In the genomic region with DNA sequence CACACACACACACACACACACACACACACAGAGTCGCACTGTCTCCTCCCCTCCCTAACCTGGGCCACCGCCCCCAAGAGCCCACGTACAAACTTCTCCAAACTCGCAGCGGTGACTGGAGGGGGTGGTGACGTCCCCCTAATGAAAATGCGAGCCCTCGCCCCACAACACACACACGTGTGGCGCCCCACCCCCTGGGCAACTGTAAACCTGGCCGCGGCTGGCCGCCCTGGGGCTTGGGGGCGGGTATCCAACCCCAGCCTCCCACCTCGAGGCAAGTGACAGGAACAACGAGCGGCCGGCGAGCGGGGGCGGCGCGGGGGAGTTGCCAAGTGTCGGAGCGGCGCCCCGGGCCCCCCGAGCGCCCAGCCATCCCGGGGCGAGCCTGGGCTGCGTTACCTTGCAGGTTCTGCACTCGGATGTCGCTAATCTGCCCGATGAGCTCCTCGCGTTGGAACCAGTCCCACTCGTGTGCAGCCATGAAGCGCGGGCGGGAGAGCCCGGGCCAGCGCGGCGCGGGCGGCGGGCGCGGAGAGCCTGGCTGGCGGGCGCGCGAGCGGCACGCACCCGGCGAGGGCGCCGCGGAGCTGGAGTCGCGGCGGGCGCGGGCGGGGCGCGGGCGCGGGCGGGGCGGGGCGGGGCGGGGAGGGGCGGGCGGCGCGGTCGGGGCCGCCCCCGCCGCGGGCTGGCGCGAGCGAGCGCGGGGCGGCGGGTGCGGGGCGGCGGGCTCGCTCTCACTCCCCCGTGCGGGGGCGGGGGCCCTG, we compare ENCODE assay signal across 8 cellular contexts. TPM values are rescaled to one million over a fixed set of nuclear protein-coding genes. Genes with fewer than 3 reads are reported as not detected.
DNase-seq lines count a peak whose midpoint lies in the region; ATAC-seq and TF ChIP-seq lines count a peak whose summit lies in the region.

A gene with protein sequence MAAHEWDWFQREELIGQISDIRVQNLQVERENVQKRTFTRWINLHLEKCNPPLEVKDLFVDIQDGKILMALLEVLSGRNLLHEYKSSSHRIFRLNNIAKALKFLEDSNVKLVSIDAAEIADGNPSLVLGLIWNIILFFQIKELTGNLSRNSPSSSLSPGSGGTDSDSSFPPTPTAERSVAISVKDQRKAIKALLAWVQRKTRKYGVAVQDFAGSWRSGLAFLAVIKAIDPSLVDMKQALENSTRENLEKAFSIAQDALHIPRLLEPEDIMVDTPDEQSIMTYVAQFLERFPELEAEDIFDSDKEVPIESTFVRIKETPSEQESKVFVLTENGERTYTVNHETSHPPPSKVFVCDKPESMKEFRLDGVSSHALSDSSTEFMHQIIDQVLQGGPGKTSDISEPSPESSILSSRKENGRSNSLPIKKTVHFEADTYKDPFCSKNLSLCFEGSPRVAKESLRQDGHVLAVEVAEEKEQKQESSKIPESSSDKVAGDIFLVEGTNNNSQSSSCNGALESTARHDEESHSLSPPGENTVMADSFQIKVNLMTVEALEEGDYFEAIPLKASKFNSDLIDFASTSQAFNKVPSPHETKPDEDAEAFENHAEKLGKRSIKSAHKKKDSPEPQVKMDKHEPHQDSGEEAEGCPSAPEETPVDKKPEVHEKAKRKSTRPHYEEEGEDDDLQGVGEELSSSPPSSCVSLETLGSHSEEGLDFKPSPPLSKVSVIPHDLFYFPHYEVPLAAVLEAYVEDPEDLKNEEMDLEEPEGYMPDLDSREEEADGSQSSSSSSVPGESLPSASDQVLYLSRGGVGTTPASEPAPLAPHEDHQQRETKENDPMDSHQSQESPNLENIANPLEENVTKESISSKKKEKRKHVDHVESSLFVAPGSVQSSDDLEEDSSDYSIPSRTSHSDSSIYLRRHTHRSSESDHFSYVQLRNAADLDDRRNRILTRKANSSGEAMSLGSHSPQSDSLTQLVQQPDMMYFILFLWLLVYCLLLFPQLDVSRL (minus strand): TSS at position 597 of the 764 bp plus-strand sequence. CDS start 116 bp downstream, at position 481.

- H3K36me3 ChIP-seq in Loucy (ENCODE audit: insufficient read depth, low read length) (no peaks in the 10 kb centered on the region), mucosa of rectum (ENCODE audit: control insufficient read depth in 2 of 2, insufficient read depth in 2 of 2, low read length in 2 of 2) (peaks cover 2 to 4% of the 10 kb centered on the region in 2 donors), testis (ENCODE audit: low read depth, missing control alignments) (no peaks in the 10 kb centered on the region)

- peak within 1 kb of the TSS; percentile 61 for H3K9ac ChIP-seq in Loucy (ENCODE audit: low read depth, low read length, poor library complexity, severe bottlenecking)
- peak within 1 kb of the TSS; percentile 76 to 88 for H3K9ac ChIP-seq in mucosa of rectum (ENCODE audit: low read depth in 1 of 2, low read length in 2 of 2)

- H3K4me1 ChIP-seq in Loucy (ENCODE audit: insufficient read depth, low read length, poor library complexity, severe bottlenecking) (peaks cover 10% of the 10 kb centered on the region), mucosa of rectum (ENCODE audit: control insufficient read depth in 2 of 2, insufficient read depth in 2 of 2, low read length in 2 of 2) (peaks cover 18 to 40% of the 10 kb centered on the region in 2 donors), testis (peaks cover 6% of the 10 kb centered on the region)

- CTCF ChIA-PET in activated CD4-positive, alpha-beta memory T cell treated with anti-CD3 and anti-CD28 coated beads for 36 hours (lab: Charles Lee), result interaction anchor here (0.6 kb wide), 1 partner anchor 249 kb away, joined by 3 read pairs; no protein-coding TSS in a partner anchor

- H3K9me3 Mint-ChIP-seq in activated CD4-positive, alpha-beta memory T cell treated with anti-CD3 and anti-CD28 coated beads for 36 hours, result no peaks in the 10 kb centered on the region
- no peaks in the 10 kb centered on the region for H3K9me3 Mint-ChIP-seq in endothelial cell (ENCODE audit: unreplicated experiment)

- no peaks in the 10 kb centered on the region for H3K79me2 ChIP-seq in Loucy (ENCODE audit: insufficient read depth, low read length)

- H2AFZ ChIP-seq in Loucy (ENCODE audit: low read length), result peak within 1 kb of the TSS; percentile 99

- TF ChIP-seq CTCF in Loucy (conservative IDR thresholded peaks at IDR 0.05; ENCODE audit: low read length) (no peak), endothelial cell (IDR thresholded peaks at IDR 0.05; ENCODE audit: unreplicated experiment) (no peak), testis (IDR thresholded peaks at IDR 0.05) (no peak)

- H3K36me3 Mint-ChIP-seq in activated CD4-positive, alpha-beta memory T cell treated with anti-CD3 and anti-CD28 coated beads for 36 hours, result no peaks in the 10 kb centered on the region
- H3K36me3 Mint-ChIP-seq in endothelial cell (ENCODE audit: low read depth, unreplicated experiment), result no peaks in the 10 kb centered on the region

- peak within 1 kb of the TSS; percentile 97 for H3K4me2 ChIP-seq in Loucy (ENCODE audit: low read depth, low read length, poor library complexity, severe bottlenecking)

- no peaks in the 10 kb centered on the region for H3K9me2 ChIP-seq in Loucy (replicated peaks; ENCODE audit: low read depth, low read length)

- peak within 1 kb of the TSS; percentile 76 for H3K4me3 ChIP-seq in Loucy (ENCODE audit: low read length, poor library complexity, severe bottlenecking)
- H3K4me3 ChIP-seq in mucosa of rectum (ENCODE audit: low read length in 2 of 2), result peak within 1 kb of the TSS; percentile 78 to 79
- H3K4me3 ChIP-seq in testis, result peak within 1 kb of the TSS; percentile 72 to 90

- intact Hi-C loops in activated CD4-positive, alpha-beta memory T cell treated with anti-CD3 and anti-CD28 coated beads for 36 hours (cut with micrococcal nuclease), result loop anchor here (5.0 kb wide), 1 partner anchor 162 kb away; a partner anchor contains a TSS
- intact Hi-C loops in testis (cut with DNase I; ENCODE audit: low total_unique reads), result no loop called here

- peaks cover 15% of the 10 kb centered on the region for H3K4me1 Mint-ChIP-seq in activated CD4-positive, alpha-beta memory T cell treated with anti-CD3 and anti-CD28 coated beads for 36 hours (ENCODE audit: low read depth)
- no peaks in the 10 kb centered on the region for H3K4me1 Mint-ChIP-seq in endothelial cell (ENCODE audit: unreplicated experiment)

- POLR2A ChIA-PET in activated CD4-positive, alpha-beta memory T cell treated with anti-CD3 and anti-CD28 coated beads for 36 hours (lab: Charles Lee), result interaction anchor here (1.2 kb wide), 1 partner anchor 59 kb away, joined by 6 read pairs; no protein-coding TSS in a partner anchor

- no peaks in the 10 kb centered on the region for H4K20me1 ChIP-seq in Loucy (ENCODE audit: insufficient read depth, low read length, poor library complexity, severe bottlenecking)

- H3K27ac ChIP-seq in mucosa of rectum (ENCODE audit: low read depth in 2 of 2, low read length in 2 of 2) (peak within 1 kb of the TSS; percentile 90 to 91), testis (peak within 1 kb of the TSS; percentile 71 to 77)

- 0 to 2% methylated on average over 5 to 39 of the region's 98 CpGs for WGBS in testis, 2 donors

- TF ChIP-seq POLR2A in GM18505 (IDR thresholded peaks at IDR 0.05; ENCODE audit: borderline replicate concordance, extremely low read depth, insufficient read depth, insufficient read length), result no peak
- TF ChIP-seq POLR2A in testis (IDR thresholded peaks at IDR 0.05), result no peak

- no peaks in the 10 kb centered on the region for H3F3A ChIP-seq in Loucy (ENCODE audit: low read depth)

- H3K4me3 Mint-ChIP-seq in activated CD4-positive, alpha-beta memory T cell treated with anti-CD3 and anti-CD28 coated beads for 36 hours, result peak within 1 kb of the TSS; percentile 55
- peak within 1 kb of the TSS; percentile 82 for H3K4me3 Mint-ChIP-seq in endothelial cell (ENCODE audit: unreplicated experiment)

- H3K27me3 ChIP-seq in Loucy (ENCODE audit: insufficient read depth, low read length, poor library complexity, severe bottlenecking), result no peaks in the 10 kb centered on the region
- H3K27me3 ChIP-seq in mucosa of rectum (ENCODE audit: control insufficient read depth in 2 of 2, insufficient read depth in 2 of 2, low read length in 2 of 2), result no peaks in the 10 kb centered on the region
- H3K27me3 ChIP-seq in testis, result no peaks in the 10 kb centered on the region

- peaks cover 23% of the 10 kb centered on the region for H3K27me3 Mint-ChIP-seq in activated CD4-positive, alpha-beta memory T cell treated with anti-CD3 and anti-CD28 coated beads for 36 hours
- H3K27me3 Mint-ChIP-seq in endothelial cell (ENCODE audit: unreplicated experiment), result peaks cover 5% of the 10 kb centered on the region

- peak; percentile 42 for ATAC-seq in GM18505 (IDR thresholded peaks at IDR 0.05; ENCODE audit: unreplicated experiment)

- H3K27ac Mint-ChIP-seq in activated CD4-positive, alpha-beta memory T cell treated with anti-CD3 and anti-CD28 coated beads for 36 hours, result no peak within 1 kb of the TSS
- no peak within 1 kb of the TSS for H3K27ac Mint-ChIP-seq in endothelial cell (ENCODE audit: unreplicated experiment)

- H3K9me3 ChIP-seq in Loucy (ENCODE audit: insufficient read depth, low read depth, low read length) (no peaks in the 10 kb centered on the region), mucosa of rectum (ENCODE audit: control insufficient read depth in 2 of 2, low read length in 2 of 2) (no peaks in the 10 kb centered on the region), testis (no peaks in the 10 kb centered on the region)

- DNase-seq in AG08396 (ENCODE audit: low spot score) (peak; percentile 82), endothelial cell (ENCODE audit: low spot score) (peak; percentile 22), testis (peak; percentile 39), cerebellar cortex (ENCODE audit: low spot score) (no peak)
- peak; percentile 27 for DNase-seq in activated CD4-positive, alpha-beta memory T cell treated with anti-CD3 and anti-CD28 coated beads for 36 hours

RNA-seq across cellular contexts. Expression of the gene that starts here (rescaled TPM):
- under 1 TPM; 0.92 to 0.97 TPM for total RNA-seq in activated CD4-positive, alpha-beta memory T cell treated with anti-CD3 and anti-CD28 coated beads for 36 hours
- 0.46 TPM for total RNA-seq in endothelial cell (ENCODE audit: unreplicated experiment)
- total RNA-seq in testis, result 10 to 100 TPM; 35.9 to 68.0 TPM
- polyA plus RNA-seq in testis (ENCODE audit: insufficient read depth, low read depth, low replicate concordance), result 134 TPM

Comparison
In these comparisons a context has a peak if more than half of its experiments do, and no peak if none do; other contexts are left out.
1. RNA of the gene that starts here (total RNA-seq): 35.9 to 68.0 TPM in testis; 0.92 to 0.97 TPM in activated CD4-positive, alpha-beta memory T cell treated with anti-CD3 and anti-CD28 coated beads for 36 hours and 0.46 TPM in endothelial cell (single experiment); every median in the first group is over 10 times any median in the second.
2. Peak in DNase-seq in activated CD4-positive, alpha-beta memory T cell treated with anti-CD3 and anti-CD28 coated beads for 36 hours; RNA of the gene not detected or under 1 TPM.
3. Peak in DNase-seq in endothelial cell; RNA of the gene not detected or under 1 TPM.
4. Peak in every context shown above with its lines, with median percentiles within 50 percentile points of each other: H3K4me3 ChIP-seq.